ENCODE assay signal across 8 cellular contexts in the genomic region with DNA sequence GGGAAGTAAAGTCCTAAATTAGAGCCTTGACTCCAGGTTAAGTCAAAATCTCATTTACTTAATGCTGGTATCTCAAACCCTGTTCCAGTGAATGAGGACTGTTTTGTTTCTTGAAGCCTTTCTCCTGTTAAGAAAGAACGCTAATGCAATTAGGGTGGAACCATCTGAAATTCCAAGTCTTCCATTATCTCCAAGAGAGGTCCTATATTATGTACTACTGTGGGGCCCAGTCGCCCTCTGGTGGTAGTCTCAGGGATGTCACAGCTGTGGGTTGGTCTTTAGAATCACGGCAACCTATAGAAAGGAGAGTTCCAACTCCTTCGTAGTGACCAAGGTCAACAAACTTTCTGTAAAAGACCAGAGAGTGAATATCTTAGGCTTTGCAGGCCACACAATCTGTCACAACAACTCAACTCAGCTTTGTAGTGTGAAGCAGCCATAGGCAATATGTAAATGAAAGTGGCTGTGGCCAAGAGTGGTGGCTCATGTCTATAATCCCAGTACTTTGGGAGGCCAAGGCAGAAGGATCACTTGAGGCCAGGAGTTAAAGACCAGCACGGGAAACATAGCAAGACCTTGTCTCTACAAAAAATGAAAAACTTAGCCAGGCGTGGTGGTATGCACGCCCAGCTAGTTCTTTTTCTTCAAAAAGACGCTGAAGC. TPM values are rescaled to one million over a fixed set of nuclear protein-coding genes. Genes with fewer than 3 reads are reported as not detected.
A peak's percentile ranks its signal among the peaks of the same experiment; 100 is the strongest.
DNase-seq lines count a peak whose midpoint lies in the region; ATAC-seq, FAIRE-seq and TF ChIP-seq lines count a peak whose summit lies in the region.

No MANE protein-coding gene starts in this region.

- TF ChIP-seq POLR2A in GM12878 (IDR thresholded peaks at IDR 0.05; ENCODE audit: low read depth, low read length): no peak

- TF ChIP-seq EP300 in GM12878 (IDR thresholded peaks at IDR 0.05; ENCODE audit: borderline replicate concordance in 1 of 2, control insufficient read depth in 1 of 2, low read depth in 2 of 2, low read length in 2 of 2): no peak

- no peak overlapping the region for H3K4me3 Mint-ChIP-seq in immature natural killer cell

- no peak overlapping the region for H3K4me2 ChIP-seq in GM12878 (ENCODE audit: control insufficient read depth, insufficient read depth)

- H3K27me3 Mint-ChIP-seq in immature natural killer cell (ENCODE audit: low read depth in 3 of 3): peaks cover 0 to 3% (median 3%) of the 10 kb centered on the region in 3 donors

- no peak overlapping the region for H2AFZ ChIP-seq in GM12878 (ENCODE audit: control insufficient read depth, low read depth, low read length)

- H3K36me3 Mint-ChIP-seq in immature natural killer cell: peaks cover 8 to 25% (median 22%) of the 10 kb centered on the region in 3 donors

- in situ Hi-C loops in HAP-1 (cut with MboI; ENCODE audit: low sequenced_read_pairs): loop anchor here (10.0 kb wide), 1 partner anchor 152 kb away; a partner anchor contains a TSS
- in situ Hi-C loops in GM12878 (cut with MboI): no loop called here

- POLR2A ChIA-PET in GM10248 (lab: Yijun Ruan, JAX) (no interaction called here), GM12878 (lab: Charles Lee) (interaction anchor here (0.6 kb wide), 1 partner anchor 8 kb away, joined by 6 read pairs; no protein-coding TSS in a partner anchor)

- CTCF ChIA-PET in GM10248 (lab: Yijun Ruan, JAX): interaction anchor here (1.2 to 3.9 kb wide), 14 partner anchors 9 to 228 kb away, joined by 3 to 27 read pairs (median 5); a partner anchor contains a TSS
- CTCF ChIA-PET in GM12878 (lab: Yijun Ruan, JAX): interaction anchor here (0.6 to 4.2 kb wide), 20 partner anchors 9 to 909 kb away, joined by 3 to 38 read pairs (median 3); a partner anchor contains a TSS

- H3K4me1 Mint-ChIP-seq in immature natural killer cell: peaks cover 6 to 7% of the 10 kb centered on the region in 2 donors

- SMC1A ChIA-PET in GM12878 (lab: Charles Lee; ENCODE audit: uncharacterized antibody, unreplicated experiment): interaction anchor here (0.7 to 2.6 kb wide), 10 partner anchors 8 to 206 kb away, joined by 3 to 19 read pairs (median 4); a partner anchor contains a TSS

- H3K4me1 ChIP-seq in HAP-1 (0 out of 2 replicates have a peak, but pooled peaks cover 2% of the 10 kb centered on the region), GM12878 (ENCODE audit: control insufficient read depth, insufficient read depth, low read length) (no peaks in the 10 kb centered on the region)

- ATAC-seq in GM12878 (peak; percentile 99), HG03469 (IDR thresholded peaks at IDR 0.05; ENCODE audit: unreplicated experiment) (no peak)

- H3K9me3 ChIP-seq in HAP-1 (no peaks in the 10 kb centered on the region), GM12878 (replicated peaks; ENCODE audit: control insufficient read depth, insufficient read depth, low read length) (no peaks in the 10 kb centered on the region)

- peak; percentile 66 for DNase-seq in GM10248 (ENCODE audit: extremely low spot score)
- peak; percentile 67 to 85 for DNase-seq in HAP-1 (ENCODE audit: low spot score in 2 of 2)
- peak; percentile 48 for DNase-seq in NCI-H1105 (lab: John Stamatoyannopoulos, UW)
- peak; percentile 64 for DNase-seq in UCSD-AML1 (lab: John Stamatoyannopoulos, UW; ENCODE audit: unreplicated experiment)
- peak; percentile 26 for DNase-seq in GM12878 (ENCODE audit: low read depth, low spot score)
- DNase-seq in immature natural killer cell: peak; percentile 51 to 56 (median 54)
- DNase-seq in stimulated activated CD4-positive, alpha-beta T cell treated with anti-CD3 and anti-CD28 coated beads, Interleukin-15, amount 100 ng/mL, for 24 hours: peak; percentile 78

- H3K4me3 ChIP-seq in HAP-1 (no peak overlapping the region), GM12878 (no peak overlapping the region)

- TF ChIP-seq RAD21 in GM12878 (IDR thresholded peaks at IDR 0.05; ENCODE audit: insufficient read depth, low read depth, low read length): peak; percentile 91

- H3K36me3 ChIP-seq in HAP-1 (replicated peaks) (peaks cover 64% of the 10 kb centered on the region), GM12878 (ENCODE audit: control insufficient read depth in 2 of 2, insufficient read depth in 2 of 2, low read length in 1 of 2) (peaks cover 2 to 8% of the 10 kb centered on the region in 2 experiments; a peak in 3 of 4 replicates)

- H3K27me3 ChIP-seq in HAP-1 (ENCODE audit: low read depth): no peaks in the 10 kb centered on the region
- H3K27me3 ChIP-seq in GM12878 (replicated peaks in 1 of 2; ENCODE audit: control insufficient read depth in 2 of 2, insufficient read depth in 2 of 2, low read length in 1 of 2): no peaks in the 10 kb centered on the region

- WGBS in GM12878 (ENCODE audit: insufficient coverage, insufficient replicate concordance, low lambda C conversion rate, missing lambda C conversion rate): 37% methylated on average over 8 of the region's 8 CpGs

- intact Hi-C loops in GM12878 (cut with micrococcal nuclease; ENCODE audit: unreplicated experiment): loop anchor here (1.0 to 10.0 kb wide), 3 partner anchors 115 to 609 kb away; no protein-coding TSS in a partner anchor

- RAD21 ChIA-PET in GM12878 (lab: Charles Lee; ENCODE audit: unreplicated experiment): interaction anchor here (0.6 to 1.3 kb wide), 8 partner anchors 15 to 906 kb away, joined by 3 to 6 read pairs (median 3); a partner anchor contains a TSS

- FAIRE-seq in GM12878 (lab: Jason Lieb, UNC): peak; percentile 61

- peak; percentile 68 for TF ChIP-seq CTCF in GM10248 (IDR thresholded peaks at IDR 0.05; ENCODE audit: control extremely low read depth, extremely low read depth, low read depth, missing control alignments)
- TF ChIP-seq CTCF in GM12878 (IDR thresholded peaks at IDR 0.05 in 2 of 3, conservative IDR thresholded peaks at IDR 0.05 in 1 of 3; ENCODE audit: control insufficient read depth in 2 of 3, extremely low read depth in 1 of 3, insufficient read depth in 1 of 3, low read depth in 3 of 3, low read length in 3 of 3): peak; percentile 90 to 95 (median 93)

- H3K79me2 ChIP-seq in GM12878 (ENCODE audit: control insufficient read depth, insufficient read depth, low read length): no peaks in the 10 kb centered on the region; the same call in 1 of the 2 replicates

- BruUV-seq in GM12878 (replicated peaks; lab: Mats Ljungman, UMichigan): no TSS peak

- no peak overlapping the region for H3K9ac ChIP-seq in GM12878 (ENCODE audit: control insufficient read depth, insufficient read depth, low read length)

- no peak overlapping the region for H3K27ac ChIP-seq in GM12878 (ENCODE audit: control insufficient read depth, insufficient read depth)

- peak overlapping the region; percentile 5 to 76 (median 42) for H3K27ac Mint-ChIP-seq in immature natural killer cell

- H3K9me3 Mint-ChIP-seq in immature natural killer cell: no peaks in the 10 kb centered on the region

- no peaks in the 10 kb centered on the region for H4K20me1 ChIP-seq in GM12878 (ENCODE audit: control insufficient read depth, insufficient read depth)

TF ChIP-seq in GM12878, 131 proteins besides CTCF, POLR2A, EP300 and RAD21 (continues in another document):
- TF ChIP-seq ZNF24 (IDR thresholded peaks at IDR 0.05) (no peak), ETV6 (conservative IDR thresholded peaks at IDR 0.05 in 1 of 2, IDR thresholded peaks at IDR 0.05 in 1 of 2; ENCODE audit: borderline replicate concordance in 1 of 2, low read depth in 1 of 2) (no peak), PAX8 (IDR thresholded peaks at IDR 0.05) (no peak), SP1 (IDR thresholded peaks at IDR 0.05; ENCODE audit: low read depth, low read length) (no peak)

RNA-seq across cellular contexts. Expression of a gene that starts 9.3 kb away (rescaled TPM):
- total RNA-seq in GM12878 (2013; cell fraction: nucleolus; rRNA removed): 15.3 and 15.6 TPM in 2 replicates
- total RNA-seq in GM12878 (2014; rRNA removed) (12.8 and 13.0 TPM in 2 replicates), GM12878 (2014; rRNA removed; fragmentation: Illumina TruSeq; extraction: Trizol) (19.0 and 21.4 TPM in 2 replicates), GM12878 (2021) (18.5 and 19.0 TPM in 2 replicates)
- polyA plus RNA-seq in GM12878 (2011; ENCODE audit: low read depth): 17.3 TPM
- polyA plus RNA-seq in GM12878 (2011; rRNA removed) (26.6 and 26.7 TPM in 2 replicates), GM12878 (2014; fragmentation: Illumina TruSeq; extraction: Trizol) (40.9 and 48.9 TPM in 2 replicates), GM12878 (2014; fragmentation: Nextera tagmentation; extraction: Ambion mirVana) (10 to 100 TPM; 27.7 to 38.4 TPM), GM12878 (2014; rRNA removed) (17.0 and 24.0 TPM in 2 replicates), GM12878 (2016; fragmentation: Nextera tagmentation; extraction: Ambion mirVana) (10 to 100 TPM; 32.0 to 32.4 TPM), immature natural killer cell (10 to 100 TPM; 20.6 to 24.3 (median 22.2) TPM)
- polyA plus RNA-seq in GM12878 (2011; cell fraction: cytosol; rRNA removed): 25.3 and 26.2 TPM in 2 replicates
- 14.4 and 17.7 TPM in 2 replicates for polyA plus RNA-seq in GM12878 (2011; cell fraction: nucleus; rRNA removed)
- polyA plus RNA-seq in GM12878 (2012): 13.6 and 18.8 TPM in 2 replicates
- polyA minus RNA-seq in GM12878 (2011; rRNA and poly(A)+ RNA removed): 16.6 and 17.0 TPM in 2 replicates
- 8.0 and 9.0 TPM in 2 replicates for polyA minus RNA-seq in GM12878 (2011; cell fraction: cytosol; rRNA and poly(A)+ RNA removed)
- polyA minus RNA-seq in GM12878 (2011; cell fraction: nucleus; rRNA and poly(A)+ RNA removed): 7.3 and 12.0 TPM in 2 replicates

RNA-seq across cellular contexts. Expression of a gene that starts 17.9 kb away (rescaled TPM):
- total RNA-seq in GM12878 (2013; cell fraction: nucleolus; rRNA removed): 0.31 and 0.39 TPM in 2 replicates
- 0.16 and 0.68 TPM in 2 replicates for total RNA-seq in GM12878 (2014; rRNA removed)
- total RNA-seq in GM12878 (2014; rRNA removed; fragmentation: Illumina TruSeq; extraction: Trizol): 0.36 and 0.37 TPM in 2 replicates
- 0.27 and 0.74 TPM in 2 replicates for total RNA-seq in GM12878 (2021)
- polyA plus RNA-seq in GM12878 (2011; ENCODE audit: low read depth): 0.42 TPM
- polyA plus RNA-seq in GM12878 (2011; rRNA removed): 0.39 and 0.46 TPM in 2 replicates
- polyA plus RNA-seq in GM12878 (2011; cell fraction: cytosol; rRNA removed): 0.25 and 0.30 TPM in 2 replicates
- 0.13 TPM in 1 of 2 replicates, not detected in the other for polyA plus RNA-seq in GM12878 (2011; cell fraction: nucleus; rRNA removed)
- polyA plus RNA-seq in GM12878 (2012): 0.24 and 0.35 TPM in 2 replicates
- polyA plus RNA-seq in GM12878 (2014; fragmentation: Illumina TruSeq; extraction: Trizol): 0.25 and 0.33 TPM in 2 replicates
- polyA plus RNA-seq in GM12878 (2014; fragmentation: Nextera tagmentation; extraction: Ambion mirVana): under 1 TPM; 0.04 to 0.37 TPM
- 0.28 and 0.35 TPM in 2 replicates for polyA plus RNA-seq in GM12878 (2014; rRNA removed)
- under 1 TPM; 0.24 to 0.42 TPM for polyA plus RNA-seq in GM12878 (2016; fragmentation: Nextera tagmentation; extraction: Ambion mirVana)
- 0.15 and 0.29 TPM in 2 replicates for polyA minus RNA-seq in GM12878 (2011; rRNA and poly(A)+ RNA removed)
- not detected in 2 replicates for polyA minus RNA-seq in GM12878 (2011; cell fraction: cytosol; rRNA and poly(A)+ RNA removed)
- polyA minus RNA-seq in GM12878 (2011; cell fraction: nucleus; rRNA and poly(A)+ RNA removed): not detected in 2 replicates
- not detected for polyA plus RNA-seq in immature natural killer cell

Comparison
In these comparisons a context has a peak if more than half of its experiments do, and no peak if none do; other contexts are left out.
1. DNase-seq: peak in every context shown above with its lines; median percentile 78 in stimulated activated CD4-positive, alpha-beta T cell treated with anti-CD3 and anti-CD28 coated beads, Interleukin-15, amount 100 ng/mL, for 24 hours; 76 in HAP-1; 66 in GM10248; 64 in UCSD-AML1; 54 in immature natural killer cell; 48 in NCI-H1105; 26 in GM12878.